In genomic region chr2:46825958-46826897, GRCh38 we compare ENCODE assay signal across 18 cellular contexts.
A peak's percentile ranks its signal among the peaks of the same experiment; 100 is the strongest.
DNase-seq lines count a peak whose midpoint lies in the region; ATAC-seq, FAIRE-seq and TF ChIP-seq lines count a peak whose summit lies in the region.
"Had no signal": no experiment of that assay in that cellular context is flagged by ENCODE, and none has a peak within 500 bp of the region (broad histone marks: within the 10 kb centered on the region; RNA-seq: fewer than 3 reads in every experiment).

No MANE protein-coding gene starts in this region.

- H3K27ac ChIP-seq in upper lobe of right lung (no peak overlapping the region), esophagus muscularis mucosa (replicated peaks in 1 of 4) (no peak overlapping the region)
- H3K27ac ChIP-seq: transverse colon had no signal

- H3K27me3 ChIP-seq in upper lobe of right lung: no peaks in the 10 kb centered on the region
- no peaks in the 10 kb centered on the region for H3K27me3 ChIP-seq in esophagus muscularis mucosa
- H3K27me3 ChIP-seq: transverse colon had no signal

- H3K36me3 ChIP-seq in upper lobe of right lung (no peaks in the 10 kb centered on the region), esophagus muscularis mucosa (no peaks in the 10 kb centered on the region)
- H3K36me3 ChIP-seq: transverse colon had no signal

- TF ChIP-seq POLR2A in esophagus muscularis mucosa (IDR thresholded peaks at IDR 0.05; ENCODE audit: low read depth): no peak

- no peaks in the 10 kb centered on the region for H3K9me3 ChIP-seq in upper lobe of right lung
- no peaks in the 10 kb centered on the region for H3K9me3 ChIP-seq in esophagus muscularis mucosa
- H3K9me3 ChIP-seq: transverse colon had no signal

- intact Hi-C loops in upper lobe of right lung (cut with DNase I) (no loop called here), esophagus muscularis mucosa (cut with DNase I) (no loop called here)

- TF ChIP-seq CTCF in upper lobe of right lung (IDR thresholded peaks at IDR 0.05) (no peak), esophagus muscularis mucosa (IDR thresholded peaks at IDR 0.05) (no peak)

- H3K4me1 ChIP-seq in upper lobe of right lung: no peaks in the 10 kb centered on the region
- peaks cover 7 to 22% (median 14%) of the 10 kb centered on the region in 4 donors for H3K4me1 ChIP-seq in esophagus muscularis mucosa
- H3K4me1 ChIP-seq: transverse colon had no signal

- no peak for TF ChIP-seq EP300 in esophagus muscularis mucosa (IDR thresholded peaks at IDR 0.05)

- 89% methylated on average over 9 of the region's 18 CpGs for WGBS in esophagus muscularis mucosa

- peak; percentile 41 for DNase-seq in activated effector memory CD4-positive, alpha-beta T cell treated with anti-CD3 and anti-CD28 coated beads, Interleukin-2, amount 50 U/mL, for 16 hours
- no peak for DNase-seq in activated effector memory CD4-positive, alpha-beta T cell treated with Interleukin-2 at 50 U/mL for 16 hours
- DNase-seq in amniotic epithelial cell (ENCODE audit: low read depth) (peak; percentile 75), hepatic stellate cell (ENCODE audit: low spot score) (peak; percentile 72), upper lobe of right lung (peak; percentile 49), GM19239 (ENCODE audit: insufficient read length, low spot score) (no peak), T-helper 2 cell (no peak), esophagus muscularis mucosa (ENCODE audit: extremely low spot score) (no peak)
- DNase-seq: activated CD4-positive, alpha-beta T cell treated with anti-CD3 and anti-CD28 coated beads for 36 hours; GDM1; KG1; NCI-H1417; NCI-H2227 treated with DMSO at 0.1 percent for 48 hours; SIG-M5; stimulated activated CD4-positive, alpha-beta T cell treated with anti-CD3 and anti-CD28 coated beads, Interleukin-4, amount 100 ng/mL, for 4 hours; T1000; transverse colon had no signal

- FAIRE-seq in GM19239 (lab: Jason Lieb, UNC): no peak
- FAIRE-seq: A549 had no signal

- H3K4me3 ChIP-seq in upper lobe of right lung: no peak overlapping the region
- H3K4me3 ChIP-seq in esophagus muscularis mucosa: no peak overlapping the region
- H3K4me3 ChIP-seq: A549, transverse colon had no signal

- no peak for ATAC-seq in upper lobe of right lung
- ATAC-seq: activated CD4-positive, alpha-beta T cell treated with anti-CD3 and anti-CD28 coated beads for 36 hours had no signal

Comparison
In these comparisons a context has a peak if more than half of its experiments do, and no peak if none do; other contexts are left out.
1. DNase-seq: peak in activated effector memory CD4-positive, alpha-beta T cell treated with anti-CD3 and anti-CD28 coated beads, Interleukin-2, amount 50 U/mL, for 16 hours (single experiment), amniotic epithelial cell (single experiment), hepatic stellate cell (single experiment) and upper lobe of right lung (single experiment); none in activated effector memory CD4-positive, alpha-beta T cell treated with Interleukin-2 at 50 U/mL for 16 hours (single experiment), GM19239 (single experiment), T-helper 2 cell (0 of 5) and esophagus muscularis mucosa (single experiment).